Comparison of ENCODE assay signal across 1 cellular context in the genomic region with DNA sequence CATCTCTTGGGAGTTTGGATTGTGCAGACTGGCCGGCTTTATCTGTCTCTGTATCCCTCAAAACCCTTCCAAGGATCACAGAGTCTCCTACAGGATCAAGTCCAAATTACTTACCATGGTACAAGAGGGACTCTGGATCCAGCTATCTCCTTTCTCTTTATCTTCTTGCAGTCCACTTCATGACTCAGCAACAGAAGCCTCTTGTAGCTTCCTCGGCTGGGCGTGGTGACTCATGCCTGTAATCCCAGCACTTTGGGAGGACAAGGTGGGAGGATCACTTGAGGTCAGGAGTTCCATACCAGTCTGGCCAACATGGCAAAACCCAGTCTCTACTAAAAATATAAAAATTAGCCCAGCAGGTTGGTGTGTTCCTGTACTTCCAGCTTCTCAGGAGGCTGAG.
TF ChIP-seq lines count a peak whose summit lies in the region.

No MANE protein-coding gene starts in this region.

TF ChIP-seq in K562, 482 proteins besides CTCF, POLR2A, EP300 and RAD21 (continued from another document):
- TF ChIP-seq, protein P1, sequence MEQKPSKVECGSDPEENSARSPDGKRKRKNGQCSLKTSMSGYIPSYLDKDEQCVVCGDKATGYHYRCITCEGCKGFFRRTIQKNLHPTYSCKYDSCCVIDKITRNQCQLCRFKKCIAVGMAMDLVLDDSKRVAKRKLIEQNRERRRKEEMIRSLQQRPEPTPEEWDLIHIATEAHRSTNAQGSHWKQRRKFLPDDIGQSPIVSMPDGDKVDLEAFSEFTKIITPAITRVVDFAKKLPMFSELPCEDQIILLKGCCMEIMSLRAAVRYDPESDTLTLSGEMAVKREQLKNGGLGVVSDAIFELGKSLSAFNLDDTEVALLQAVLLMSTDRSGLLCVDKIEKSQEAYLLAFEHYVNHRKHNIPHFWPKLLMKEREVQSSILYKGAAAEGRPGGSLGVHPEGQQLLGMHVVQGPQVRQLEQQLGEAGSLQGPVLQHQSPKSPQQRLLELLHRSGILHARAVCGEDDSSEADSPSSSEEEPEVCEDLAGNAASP (IDR thresholded peaks at IDR 0.05): peak; percentile 35; the same call in 1 of the 2 replicates
- TF ChIP-seq, protein P2, sequence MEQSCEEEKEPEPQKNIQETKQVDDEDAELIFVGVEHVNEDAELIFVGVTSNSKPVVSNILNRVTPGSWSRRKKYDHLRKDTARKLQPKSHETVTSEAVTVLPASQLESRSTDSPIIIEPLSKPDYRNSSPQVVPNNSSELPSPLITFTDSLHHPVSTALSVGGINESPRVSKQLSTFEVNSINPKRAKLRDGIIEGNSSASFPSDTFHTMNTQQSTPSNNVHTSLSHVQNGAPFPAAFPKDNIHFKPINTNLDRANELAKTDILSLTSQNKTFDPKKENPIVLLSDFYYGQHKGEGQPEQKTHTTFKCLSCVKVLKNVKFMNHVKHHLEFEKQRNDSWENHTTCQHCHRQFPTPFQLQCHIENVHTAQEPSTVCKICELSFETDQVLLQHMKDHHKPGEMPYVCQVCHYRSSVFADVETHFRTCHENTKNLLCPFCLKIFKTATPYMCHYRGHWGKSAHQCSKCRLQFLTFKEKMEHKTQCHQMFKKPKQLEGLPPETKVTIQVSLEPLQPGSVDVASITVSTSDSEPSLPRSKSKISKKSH (CRISPR knock-in tag; IDR thresholded peaks at IDR 0.05): no peak
- TF ChIP-seq, protein P3, sequence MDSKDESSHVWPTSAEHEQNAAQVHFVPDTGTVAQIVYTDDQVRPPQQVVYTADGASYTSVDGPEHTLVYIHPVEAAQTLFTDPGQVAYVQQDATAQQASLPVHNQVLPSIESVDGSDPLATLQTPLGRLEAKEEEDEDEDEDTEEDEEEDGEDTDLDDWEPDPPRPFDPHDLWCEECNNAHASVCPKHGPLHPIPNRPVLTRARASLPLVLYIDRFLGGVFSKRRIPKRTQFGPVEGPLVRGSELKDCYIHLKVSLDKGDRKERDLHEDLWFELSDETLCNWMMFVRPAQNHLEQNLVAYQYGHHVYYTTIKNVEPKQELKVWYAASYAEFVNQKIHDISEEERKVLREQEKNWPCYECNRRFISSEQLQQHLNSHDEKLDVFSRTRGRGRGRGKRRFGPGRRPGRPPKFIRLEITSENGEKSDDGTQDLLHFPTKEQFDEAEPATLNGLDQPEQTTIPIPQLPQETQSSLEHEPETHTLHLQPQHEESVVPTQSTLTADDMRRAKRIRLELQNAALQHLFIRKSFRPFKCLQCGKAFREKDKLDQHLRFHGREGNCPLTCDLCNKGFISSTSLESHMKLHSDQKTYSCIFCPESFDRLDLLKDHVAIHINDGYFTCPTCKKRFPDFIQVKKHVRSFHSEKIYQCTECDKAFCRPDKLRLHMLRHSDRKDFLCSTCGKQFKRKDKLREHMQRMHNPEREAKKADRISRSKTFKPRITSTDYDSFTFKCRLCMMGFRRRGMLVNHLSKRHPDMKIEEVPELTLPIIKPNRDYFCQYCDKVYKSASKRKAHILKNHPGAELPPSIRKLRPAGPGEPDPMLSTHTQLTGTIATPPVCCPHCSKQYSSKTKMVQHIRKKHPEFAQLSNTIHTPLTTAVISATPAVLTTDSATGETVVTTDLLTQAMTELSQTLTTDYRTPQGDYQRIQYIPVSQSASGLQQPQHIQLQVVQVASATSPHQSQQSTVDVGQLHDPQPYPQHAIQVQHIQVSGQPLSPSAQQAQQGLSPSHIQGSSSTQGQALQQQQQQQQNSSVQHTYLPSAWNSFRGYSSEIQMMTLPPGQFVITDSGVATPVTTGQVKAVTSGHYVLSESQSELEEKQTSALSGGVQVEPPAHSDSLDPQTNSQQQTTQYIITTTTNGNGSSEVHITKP (IDR thresholded peaks at IDR 0.05; ENCODE audit: partially characterized antibody): no peak
- 0 out of 2 replicates have a peak, but pooled peaks have one; percentile 18 for TF ChIP-seq MTA2 (IDR thresholded peaks at IDR 0.05; ENCODE audit: low read depth)
- peak; percentile 20; the same call in 1 of the 2 replicates for TF ChIP-seq MTA3 (IDR thresholded peaks at IDR 0.05; ENCODE audit: borderline replicate concordance)
- TF ChIP-seq CREM (IDR thresholded peaks at IDR 0.05; ENCODE audit: low read depth): no peak
- peak in 1 of 2 experiments; percentile 61; a peak in 1 of 4 replicates for TF ChIP-seq KDM1A (IDR thresholded peaks at IDR 0.05)
- peak; percentile 55; the same call in 1 of the 2 replicates for TF ChIP-seq HDAC2 (IDR thresholded peaks at IDR 0.05)
- TF ChIP-seq ZNF699 (CRISPR knock-in tag; IDR thresholded peaks at IDR 0.05; ENCODE audit: insufficient replicate concordance): no peak
- TF ChIP-seq, protein P4, sequence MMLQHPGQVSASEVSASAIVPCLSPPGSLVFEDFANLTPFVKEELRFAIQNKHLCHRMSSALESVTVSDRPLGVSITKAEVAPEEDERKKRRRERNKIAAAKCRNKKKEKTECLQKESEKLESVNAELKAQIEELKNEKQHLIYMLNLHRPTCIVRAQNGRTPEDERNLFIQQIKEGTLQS (IDR thresholded peaks at IDR 0.05): peak; percentile 94
- TF ChIP-seq, protein P4 (CRISPR knock-in tag; conservative IDR thresholded peaks at IDR 0.05): peak; percentile 50; the same call in 1 of the 2 replicates
- TF ChIP-seq ZSCAN29 (IDR thresholded peaks at IDR 0.05): 0 out of 2 replicates have a peak, but pooled peaks have one; percentile 8
- no peak for TF ChIP-seq MECOM (CRISPR knock-in tag; IDR thresholded peaks at IDR 0.05)
- TF ChIP-seq, protein P5, sequence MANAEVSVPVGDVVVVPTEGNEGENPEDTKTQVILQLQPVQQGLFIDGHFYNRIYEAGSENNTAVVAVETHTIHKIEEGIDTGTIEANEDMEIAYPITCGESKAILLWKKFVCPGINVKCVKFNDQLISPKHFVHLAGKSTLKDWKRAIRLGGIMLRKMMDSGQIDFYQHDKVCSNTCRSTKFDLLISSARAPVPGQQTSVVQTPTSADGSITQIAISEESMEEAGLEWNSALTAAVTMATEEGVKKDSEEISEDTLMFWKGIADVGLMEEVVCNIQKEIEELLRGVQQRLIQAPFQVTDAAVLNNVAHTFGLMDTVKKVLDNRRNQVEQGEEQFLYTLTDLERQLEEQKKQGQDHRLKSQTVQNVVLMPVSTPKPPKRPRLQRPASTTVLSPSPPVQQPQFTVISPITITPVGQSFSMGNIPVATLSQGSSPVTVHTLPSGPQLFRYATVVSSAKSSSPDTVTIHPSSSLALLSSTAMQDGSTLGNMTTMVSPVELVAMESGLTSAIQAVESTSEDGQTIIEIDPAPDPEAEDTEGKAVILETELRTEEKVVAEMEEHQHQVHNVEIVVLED (CRISPR knock-in tag; IDR thresholded peaks at IDR 0.05): no peak
